In genomic region chr1:204350857-204351573, GRCh38 we compare ENCODE assay signal across 2 cellular contexts.
TF ChIP-seq lines count a peak whose summit lies in the region.

No MANE protein-coding gene starts in this region.

TF ChIP-seq in HEK293, 187 proteins besides CTCF, POLR2A, EP300 and RAD21 (continued from another document):
- TF ChIP-seq ZNF433 (tag by site-specific recombination; IDR thresholded peaks at IDR 0.05; ENCODE audit: low read depth) (no peak), SP3 (tag by site-specific recombination; IDR thresholded peaks at IDR 0.05) (no peak)

TF ChIP-seq in SK-N-SH, 30 proteins besides CTCF, POLR2A, EP300 and RAD21 (continued from another document):
- no peak for TF ChIP-seq NRF1 (IDR thresholded peaks at IDR 0.05; ENCODE audit: low read depth, low read length)
- no peak for TF ChIP-seq MAX (IDR thresholded peaks at IDR 0.05; ENCODE audit: low read depth)
- TF ChIP-seq USF2 (IDR thresholded peaks at IDR 0.05; ENCODE audit: borderline replicate concordance, low read depth, low read length) = no peak
- TF ChIP-seq RCOR1 (IDR thresholded peaks at IDR 0.05; ENCODE audit: low read length) = peak; percentile 28; the same call in 1 of the 2 replicates
- TF ChIP-seq MEF2A (IDR thresholded peaks at IDR 0.05; ENCODE audit: borderline replicate concordance, low read depth) = no peak
